ENCODE assay signal across 37 cellular contexts in the genomic region with DNA sequence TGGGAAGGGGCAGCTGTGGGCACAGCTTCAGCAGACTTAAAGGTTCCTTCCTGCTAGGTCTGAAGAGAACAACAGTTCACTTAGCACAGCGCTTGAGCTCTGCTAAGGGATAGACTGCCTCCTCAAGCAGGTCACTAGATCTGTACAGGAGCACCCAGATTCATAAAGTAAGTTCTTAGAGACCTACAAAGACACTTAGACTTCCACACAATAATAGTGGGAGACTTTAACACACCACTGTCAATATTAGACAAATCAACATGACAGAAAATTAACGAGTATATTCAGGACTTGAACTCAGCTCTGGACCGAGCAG.
DNase-seq lines count a peak whose midpoint lies in the region; ATAC-seq, FAIRE-seq and TF ChIP-seq lines count a peak whose summit lies in the region.
"Had no signal": no experiment of that assay in that cellular context is flagged by ENCODE, and none has a peak within 500 bp of the region (broad histone marks: within the 10 kb centered on the region; RNA-seq: fewer than 3 reads in every experiment).

No MANE protein-coding gene starts in this region.

- peaks cover 5% of the 10 kb centered on the region; the same call in 1 of the 3 replicates for H3K36me3 Mint-ChIP-seq in GM23338 (ENCODE audit: low read depth)
- H3K36me3 Mint-ChIP-seq in neural progenitor cell = no peaks in the 10 kb centered on the region
- H3K36me3 Mint-ChIP-seq: CD14-positive monocyte; CD4-positive, alpha-beta memory T cell; CD4-positive, CD25-positive, alpha-beta regulatory T cell; CD8-positive, alpha-beta memory T cell; CD8-positive, alpha-beta T cell had no signal

- H3K9ac ChIP-seq in HepG2 (ENCODE audit: insufficient read depth, low read depth, low read length) (no peak overlapping the region; the same call in 1 of the 2 replicates), neural progenitor cell (no peak overlapping the region), neuronal stem cell (ENCODE audit: low read depth, low read length, poor library complexity) (no peak overlapping the region)
- H3K9ac ChIP-seq: BLaER1; BLaER1 treated with 17β-estradiol and CSF1 and Interleukin-3, amounts not matched to agents 10 nM and 100 nM had no signal

- H2BK5ac ChIP-seq in neuronal stem cell (ENCODE audit: low read length) = no peak overlapping the region

- H3K4me1 ChIP-seq in HepG2 (ENCODE audit: insufficient read depth, low read length) (peaks cover 11% of the 10 kb centered on the region), right lobe of liver (no peaks in the 10 kb centered on the region), GM23338 (ENCODE audit: insufficient read depth) (no peaks in the 10 kb centered on the region), neural progenitor cell (no peaks in the 10 kb centered on the region), neuronal stem cell (ENCODE audit: control insufficient read depth in 2 of 2, insufficient read depth in 1 of 2, low read depth in 1 of 2, low read length in 2 of 2) (no peaks in the 10 kb centered on the region), right cardiac atrium (ENCODE audit: control insufficient read depth, insufficient read depth, low read length) (no peaks in the 10 kb centered on the region)
- H3K4me1 ChIP-seq: A549; BE2C; BLaER1; BLaER1 treated with 17β-estradiol and CSF1 and Interleukin-3, amounts not matched to agents 10 nM and 100 nM; Caco-2 had no signal

- H3K36me3 ChIP-seq in HepG2 (replicated peaks in 1 of 2; ENCODE audit: control insufficient read depth in 1 of 2, insufficient read depth in 2 of 2, low read length in 2 of 2) (no peaks in the 10 kb centered on the region), right lobe of liver (no peaks in the 10 kb centered on the region), GM23338 (ENCODE audit: insufficient read depth) (no peaks in the 10 kb centered on the region), neural progenitor cell (no peaks in the 10 kb centered on the region), neuronal stem cell (replicated peaks in 1 of 2; ENCODE audit: control insufficient read depth in 2 of 2, insufficient read depth in 2 of 2, low read length in 2 of 2) (no peaks in the 10 kb centered on the region)
- H3K36me3 ChIP-seq: BE2C; BLaER1; BLaER1 treated with 17β-estradiol and CSF1 and Interleukin-3, amounts not matched to agents 10 nM and 100 nM had no signal

- no peak overlapping the region for H3K27ac ChIP-seq in HepG2 (ENCODE audit: extremely low read length, insufficient read depth, low read length)
- no peak overlapping the region for H3K27ac ChIP-seq in right lobe of liver
- no peak overlapping the region for H3K27ac ChIP-seq in GM23338 (ENCODE audit: low read depth)
- no peak overlapping the region for H3K27ac ChIP-seq in neural progenitor cell
- no peak overlapping the region for H3K27ac ChIP-seq in neuronal stem cell (replicated peaks; ENCODE audit: low read length)
- no peak overlapping the region for H3K27ac ChIP-seq in right cardiac atrium (ENCODE audit: low read length)
- H3K27ac ChIP-seq: 22Rv1; A549; BLaER1; BLaER1 treated with 17β-estradiol and CSF1 and Interleukin-3, amounts not matched to agents 10 nM and 100 nM; C4-2B had no signal

- TF ChIP-seq EP300 in HepG2 (IDR thresholded peaks at IDR 0.05; ENCODE audit: low read depth in 2 of 2, low read length in 2 of 2) = no peak
- TF ChIP-seq EP300 in HepG2 (CRISPR knock-in tag; IDR thresholded peaks at IDR 0.05; ENCODE audit: borderline replicate concordance) = no peak

- WGBS in HepG2 (ENCODE audit: low lambda C conversion rate) = 61% methylated on average over 3 of the region's 3 CpGs
- 65% methylated on average over 2 of the region's 3 CpGs for WGBS in right lobe of liver (ENCODE audit: insufficient coverage, low coverage, low lambda C conversion rate, missing lambda C conversion rate)
- WGBS in neuronal stem cell (ENCODE audit: extremely low coverage in 2 of 2, insufficient read length in 2 of 2, insufficient replicate concordance in 1 of 2), 2 donors = no CpG with 5 or more reads among the region's 3 CpGs
- 88% methylated on average over 3 of the region's 3 CpGs for WGBS in right cardiac atrium

- H3K4me3 ChIP-seq in HepG2 (replicated peaks in 1 of 3; ENCODE audit: insufficient read depth in 1 of 3, low read depth in 2 of 3, low read length in 3 of 3) = peak overlapping the region in 2 of 3 experiments; percentile 42 to 43; a peak in 2 of 6 replicates
- H3K4me3 ChIP-seq in right lobe of liver = no peak overlapping the region
- H3K4me3 ChIP-seq in GM23338 = no peak overlapping the region
- H3K4me3 ChIP-seq in neural progenitor cell = no peak overlapping the region
- H3K4me3 ChIP-seq in neuronal stem cell (ENCODE audit: low read length in 2 of 2) = no peak overlapping the region
- no peak overlapping the region for H3K4me3 ChIP-seq in right cardiac atrium (ENCODE audit: low read length)
- H3K4me3 ChIP-seq: A549; BLaER1; BLaER1 treated with 17β-estradiol and CSF1 and Interleukin-3, amounts not matched to agents 10 nM and 100 nM had no signal

- peaks cover 18% of the 10 kb centered on the region; the same call in 1 of the 3 replicates for H3K9me3 Mint-ChIP-seq in GM23338
- peaks cover 24% of the 10 kb centered on the region for H3K9me3 Mint-ChIP-seq in neural progenitor cell

- no peak overlapping the region for H2BK120ac ChIP-seq in neuronal stem cell (ENCODE audit: low read depth, low read length)

- H3K4ac ChIP-seq in neuronal stem cell (ENCODE audit: low read length) = no peak overlapping the region

- POLR2A ChIA-PET in HepG2 (lab: Yijun Ruan, JAX) = no interaction called here

- ATAC-seq in HepG2 (peak; percentile 81), right lobe of liver (no peak), GM23338 (no peak), right cardiac atrium (no peak), GM18909 (IDR thresholded peaks at IDR 0.05; ENCODE audit: poor library complexity, unreplicated experiment) (no peak)
- ATAC-seq: A549; CD8-positive, alpha-beta T cell had no signal

- H3K79me2 ChIP-seq in HepG2 (ENCODE audit: insufficient read depth, low read length) (no peaks in the 10 kb centered on the region), GM23338 (replicated peaks; ENCODE audit: insufficient read depth) (no peaks in the 10 kb centered on the region), neural progenitor cell (ENCODE audit: low read depth) (no peaks in the 10 kb centered on the region)

- no peak overlapping the region for H4K8ac ChIP-seq in neuronal stem cell (ENCODE audit: low read depth, low read length)

- DNase-seq in HepG2 (ENCODE audit: low spot score) (no peak), right lobe of liver (no peak), GM23338 (ENCODE audit: low spot score) (no peak), neural progenitor cell (ENCODE audit: low spot score) (no peak), neuronal stem cell (ENCODE audit: low spot score) (no peak), GDM1 (lab: John Stamatoyannopoulos, UW) (no peak), right cardiac atrium (no peak)
- DNase-seq: 8988T; ACHN; AML-193; BE2C; C1 segment of cervical spinal cord; Caco-2; Calu3; CD4-positive, alpha-beta memory T cell; CD4-positive, alpha-beta T cell; CD4-positive, CD25-positive, alpha-beta regulatory T cell; CD8-positive, alpha-beta memory T cell; CD8-positive, alpha-beta T cell; COR-L47; DMS 273 treated with DMSO at 0.1 percent for 48 hours; DMS153; DMS53; DMS79; DMS79 treated with DMSO at 0.1 percent for 48 hours; DND-41; EL had no signal

- in situ Hi-C loops in HepG2 (cut with HindIII; ENCODE audit: extremely low pct_ligation_motif_present, low pct_unique_long_range_greater_than_20kb) = no loop called here

- H3K9me2 ChIP-seq in GM23338 (ENCODE audit: insufficient read depth) = 0 out of 2 replicates have a peak, but pooled peaks cover 3% of the 10 kb centered on the region

- BruUV-seq in HepG2 (replicated peaks; lab: Mats Ljungman, UMichigan) = no TSS peak

- TF ChIP-seq RAD21 in HepG2 (CRISPR knock-in tag; IDR thresholded peaks at IDR 0.05) = no peak

- H2AK5ac ChIP-seq in neuronal stem cell (ENCODE audit: low read depth, low read length) = no peak overlapping the region

- H3K27me3 ChIP-seq in HepG2 (ENCODE audit: control insufficient read depth in 1 of 2, insufficient read depth in 2 of 2, low read length in 2 of 2) = no peaks in the 10 kb centered on the region
- no peaks in the 10 kb centered on the region for H3K27me3 ChIP-seq in right lobe of liver
- no peaks in the 10 kb centered on the region for H3K27me3 ChIP-seq in GM23338 (ENCODE audit: insufficient read depth)
- no peaks in the 10 kb centered on the region for H3K27me3 ChIP-seq in neural progenitor cell
- no peaks in the 10 kb centered on the region for H3K27me3 ChIP-seq in neuronal stem cell (ENCODE audit: control insufficient read depth in 3 of 3, insufficient read depth in 3 of 3, low read depth in 1 of 3, low read length in 3 of 3)
- H3K27me3 ChIP-seq in right cardiac atrium (ENCODE audit: control insufficient read depth, insufficient read depth) = no peaks in the 10 kb centered on the region
- H3K27me3 ChIP-seq: BE2C; BLaER1; BLaER1 treated with 17β-estradiol and CSF1 and Interleukin-3, amounts not matched to agents 10 nM and 100 nM had no signal

- no peaks in the 10 kb centered on the region for H3K79me1 ChIP-seq in neuronal stem cell (ENCODE audit: low read depth, low read length)

- H3K4me2 ChIP-seq in HepG2 (ENCODE audit: low read depth, low read length) (peak overlapping the region; percentile 81), GM23338 (no peak overlapping the region), neural progenitor cell (no peak overlapping the region), neuronal stem cell (ENCODE audit: insufficient read depth, low read length, poor library complexity, severe bottlenecking) (no peak overlapping the region)
- H3K4me2 ChIP-seq: A549; BLaER1; BLaER1 treated with 17β-estradiol and CSF1 and Interleukin-3, amounts not matched to agents 10 nM and 100 nM had no signal

- H3K4me3 Mint-ChIP-seq in GM23338 (no peak overlapping the region), neural progenitor cell (no peak overlapping the region)
- H3K4me3 Mint-ChIP-seq: B cell; CD14-positive monocyte; CD4-positive, alpha-beta memory T cell; CD4-positive, alpha-beta T cell; CD8-positive, alpha-beta memory T cell; CD8-positive, alpha-beta T cell had no signal

- H2BK12ac ChIP-seq in neuronal stem cell (ENCODE audit: low read length) = no peak overlapping the region

- H4K20me1 ChIP-seq in HepG2 (ENCODE audit: insufficient read depth, low read length) = no peaks in the 10 kb centered on the region
- H4K20me1 ChIP-seq in GM23338 (replicated peaks; ENCODE audit: insufficient read depth) = no peaks in the 10 kb centered on the region
- no peaks in the 10 kb centered on the region for H4K20me1 ChIP-seq in neural progenitor cell (ENCODE audit: low read depth)
- H4K20me1 ChIP-seq: BLaER1; BLaER1 treated with 17β-estradiol and CSF1 and Interleukin-3, amounts not matched to agents 10 nM and 100 nM had no signal

- intact Hi-C loops in HepG2 (cut with micrococcal nuclease; ENCODE audit: unreplicated experiment) = no loop called here
- intact Hi-C loops in right lobe of liver (cut with DNase I) = no loop called here
- intact Hi-C loops in right cardiac atrium (cut with DNase I) = no loop called here

- H3K4me1 Mint-ChIP-seq in GM23338 (no peaks in the 10 kb centered on the region; the same call in 2 of the 3 replicates), neural progenitor cell (peaks cover 5% of the 10 kb centered on the region)
- H3K4me1 Mint-ChIP-seq: B cell; CD14-positive monocyte; CD4-positive, alpha-beta memory T cell; CD4-positive, CD25-positive, alpha-beta regulatory T cell; CD8-positive, alpha-beta memory T cell had no signal

- H4K91ac ChIP-seq in neuronal stem cell (ENCODE audit: low read depth, low read length, poor library complexity) = no peak overlapping the region

- peaks cover 3% of the 10 kb centered on the region for H3K27me3 Mint-ChIP-seq in GM23338 (ENCODE audit: insufficient read depth, low read depth, poor library complexity)
- H3K27me3 Mint-ChIP-seq in neural progenitor cell (ENCODE audit: insufficient read depth, low read depth) = peaks cover 4% of the 10 kb centered on the region
- H3K27me3 Mint-ChIP-seq: B cell; CD4-positive, alpha-beta T cell; CD4-positive, CD25-positive, alpha-beta regulatory T cell; CD8-positive, alpha-beta memory T cell had no signal

- H2AFZ ChIP-seq in HepG2 (ENCODE audit: low read length) = no peak overlapping the region
- H2AFZ ChIP-seq in GM23338 = peak overlapping the region; percentile 59; the same call in 1 of the 2 replicates
- H2AFZ ChIP-seq in neural progenitor cell (replicated peaks) = peak overlapping the region; percentile 3
- peak overlapping the region; percentile 78 for H2AFZ ChIP-seq in neuronal stem cell (ENCODE audit: low read length)

- no peak overlapping the region for H2BK15ac ChIP-seq in neuronal stem cell (ENCODE audit: low read length)

- TF ChIP-seq POLR2A in HepG2 (IDR thresholded peaks at IDR 0.05; ENCODE audit: insufficient read depth in 1 of 2, low read depth in 2 of 2, low read length in 2 of 2) (no peak), right lobe of liver (IDR thresholded peaks at IDR 0.05) (no peak)

- TF ChIP-seq CTCF in HepG2 (CRISPR knock-in tag; IDR thresholded peaks at IDR 0.05) (no peak), right lobe of liver (IDR thresholded peaks at IDR 0.05) (no peak), GM23338 (conservative IDR thresholded peaks at IDR 0.05; ENCODE audit: low read depth in 2 of 2) (no peak), neural progenitor cell (IDR thresholded peaks at IDR 0.05) (no peak)

- H3K27ac Mint-ChIP-seq in GM23338 = no peak overlapping the region
- H3K27ac Mint-ChIP-seq in neural progenitor cell = no peak overlapping the region
- H3K27ac Mint-ChIP-seq: B cell; CD14-positive monocyte; CD4-positive, alpha-beta memory T cell; CD4-positive, alpha-beta T cell; CD4-positive, CD25-positive, alpha-beta regulatory T cell; CD8-positive, alpha-beta memory T cell; CD8-positive, alpha-beta T cell had no signal

- no peak overlapping the region for H3K18ac ChIP-seq in neuronal stem cell (ENCODE audit: low read length)

- H3K9me3 ChIP-seq in HepG2 (ENCODE audit: low read length) = no peaks in the 10 kb centered on the region
- H3K9me3 ChIP-seq in right lobe of liver = no peaks in the 10 kb centered on the region
- H3K9me3 ChIP-seq in neural progenitor cell (ENCODE audit: low read depth) = no peaks in the 10 kb centered on the region
- peaks cover 0 to 1% of the 10 kb centered on the region in 2 donors for H3K9me3 ChIP-seq in neuronal stem cell (replicated peaks in 1 of 2; ENCODE audit: control insufficient read depth in 2 of 2, insufficient read depth in 1 of 2, low read depth in 1 of 2, low read length in 2 of 2)
- no peaks in the 10 kb centered on the region for H3K9me3 ChIP-seq in right cardiac atrium (ENCODE audit: control insufficient read depth, low read length)
- H3K9me3 ChIP-seq: A549, BE2C, Caco-2 had no signal

- H3K14ac ChIP-seq in neuronal stem cell (ENCODE audit: low read length) = no peak overlapping the region

- H3F3A ChIP-seq in GM23338 (replicated peaks; ENCODE audit: low read depth) = no peaks in the 10 kb centered on the region
- H3F3A ChIP-seq in neural progenitor cell (ENCODE audit: low read depth) = no peaks in the 10 kb centered on the region

- no peak for FAIRE-seq in HepG2 (lab: Jason Lieb, UNC)
- FAIRE-seq: A204.1, A549, D721Med had no signal

- no peak overlapping the region for H3K23ac ChIP-seq in neuronal stem cell (ENCODE audit: low read depth, low read length, poor library complexity)

- CTCF ChIA-PET in HepG2 (lab: Yijun Ruan, JAX; ENCODE audit: low intra/inter-chr PET ratio, low total read pairs) = no interaction called here

Comparison
In these comparisons a context has a peak if more than half of its experiments do, and no peak if none do; other contexts are left out.
1. H3K4me3 ChIP-seq: peak in HepG2 (2 of 3); none in right lobe of liver (0 of 3), GM23338 (single experiment), neural progenitor cell (single experiment), neuronal stem cell (0 of 2) and right cardiac atrium (single experiment).